1 cellular context compared by ENCODE assay signal in genomic region chr9:127158995-127159801, GRCh38.
TF ChIP-seq lines count a peak whose summit lies in the region.

No MANE protein-coding gene starts in this region.

TF ChIP-seq in A549, 52 proteins besides CTCF, POLR2A, EP300 and RAD21 (continued from another document):
- TF ChIP-seq, protein P1, sequence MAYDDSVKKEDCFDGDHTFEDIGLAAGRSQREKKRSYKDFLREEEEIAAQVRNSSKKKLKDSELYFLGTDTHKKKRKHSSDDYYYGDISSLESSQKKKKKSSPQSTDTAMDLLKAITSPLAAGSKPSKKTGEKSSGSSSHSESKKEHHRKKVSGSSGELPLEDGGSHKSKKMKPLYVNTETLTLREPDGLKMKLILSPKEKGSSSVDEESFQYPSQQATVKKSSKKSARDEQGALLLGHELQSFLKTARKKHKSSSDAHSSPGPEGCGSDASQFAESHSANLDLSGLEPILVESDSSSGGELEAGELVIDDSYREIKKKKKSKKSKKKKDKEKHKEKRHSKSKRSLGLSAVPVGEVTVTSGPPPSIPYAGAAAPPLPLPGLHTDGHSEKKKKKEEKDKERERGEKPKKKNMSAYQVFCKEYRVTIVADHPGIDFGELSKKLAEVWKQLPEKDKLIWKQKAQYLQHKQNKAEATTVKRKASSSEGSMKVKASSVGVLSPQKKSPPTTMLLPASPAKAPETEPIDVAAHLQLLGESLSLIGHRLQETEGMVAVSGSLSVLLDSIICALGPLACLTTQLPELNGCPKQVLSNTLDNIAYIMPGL (CRISPR knock-in tag; IDR thresholded peaks at IDR 0.05; ENCODE audit: borderline replicate concordance), result no peak
- TF ChIP-seq HOXA7 (CRISPR knock-in tag; IDR thresholded peaks at IDR 0.05) (no peak), MAZ (IDR thresholded peaks at IDR 0.05; ENCODE audit: borderline replicate concordance, low read depth, low read length) (no peak), USF2 (IDR thresholded peaks at IDR 0.05) (peak; percentile 88), ZFP36 (IDR thresholded peaks at IDR 0.05; ENCODE audit: borderline replicate concordance, partially characterized antibody) (no peak), ZC3H11A (IDR thresholded peaks at IDR 0.05) (no peak), CHD2 (IDR thresholded peaks at IDR 0.05; ENCODE audit: low read length, partially characterized antibody) (no peak), HDAC2 (IDR thresholded peaks at IDR 0.05) (no peak), JUNB (IDR thresholded peaks at IDR 0.05) (no peak; the same call in 1 of the 2 replicates), E2F6 (IDR thresholded peaks at IDR 0.05; ENCODE audit: borderline replicate concordance, low read depth) (peak; percentile 72; the same call in 1 of the 2 replicates), BHLHE40 (IDR thresholded peaks at IDR 0.05; ENCODE audit: low read depth, low read length) (no peak), MYC (IDR thresholded peaks at IDR 0.05; ENCODE audit: borderline replicate concordance, low read length) (peak; percentile 87), TFCP2L1 (CRISPR knock-in tag; IDR thresholded peaks at IDR 0.05) (no peak), GATA3 (IDR thresholded peaks at IDR 0.05; ENCODE audit: borderline replicate concordance) (no peak), POLR2AphosphoS2 (conservative IDR thresholded peaks at IDR 0.05; ENCODE audit: low read length) (no peak), NPAS2 (CRISPR knock-in tag; IDR thresholded peaks at IDR 0.05; ENCODE audit: borderline replicate concordance) (peak; percentile 83), HEYL (CRISPR knock-in tag; IDR thresholded peaks at IDR 0.05) (no peak)
